ENCODE assay signal across 8 cellular contexts in genomic region chr6:135568366-135568765, GRCh38.
DNase-seq lines count a peak whose midpoint lies in the region; ATAC-seq, FAIRE-seq and TF ChIP-seq lines count a peak whose summit lies in the region.

No MANE protein-coding gene starts in this region.

- intact Hi-C loops in HepG2 (cut with micrococcal nuclease; ENCODE audit: unreplicated experiment): no loop called here

- DNase-seq in HepG2 (ENCODE audit: low spot score): no peak
- peak; percentile 87 for DNase-seq in LHCN-M2 (ENCODE audit: low read depth)
- peak in 1 of 2 donors; percentile 36 for DNase-seq in central memory CD8-positive, alpha-beta T cell (ENCODE audit: low spot score in 2 of 2)
- peak; percentile 73 for DNase-seq in skeletal muscle cell (ENCODE audit: low read depth)
- DNase-seq in effector CD8-positive, alpha-beta T cell (lab: John Stamatoyannopoulos, UW): no peak
- DNase-seq in caudate nucleus (lab: John Stamatoyannopoulos, UW): no peak
- no peak for DNase-seq in coronary artery (ENCODE audit: low spot score)

- no peaks in the 10 kb centered on the region for H3K79me2 ChIP-seq in HepG2 (ENCODE audit: insufficient read depth, low read length)

- no peak overlapping the region for H2AFZ ChIP-seq in HepG2 (ENCODE audit: low read length)

- peaks cover 2% of the 10 kb centered on the region for H3K36me3 Mint-ChIP-seq in central memory CD8-positive, alpha-beta T cell (ENCODE audit: insufficient read depth)

- peak in 1 of 2 donors; percentile 25 for TF ChIP-seq RAD21 in liver (IDR thresholded peaks at IDR 0.05)
- TF ChIP-seq RAD21 in HepG2 (CRISPR knock-in tag; IDR thresholded peaks at IDR 0.05): no peak

- H3K9ac ChIP-seq in liver (ENCODE audit: low read depth in 1 of 2, low read length in 2 of 2) (peak overlapping the region in 1 of 2 donors; percentile 49), HepG2 (ENCODE audit: insufficient read depth, low read depth, low read length) (no peak overlapping the region)

- 29% methylated on average over 3 of the region's 3 CpGs for WGBS in liver
- 20% methylated on average over 3 of the region's 3 CpGs for WGBS in HepG2 (ENCODE audit: low lambda C conversion rate)

- in situ Hi-C loops in HepG2 (cut with HindIII; ENCODE audit: extremely low pct_ligation_motif_present, low pct_unique_long_range_greater_than_20kb): no loop called here

- H3K36me3 ChIP-seq in liver (ENCODE audit: control insufficient read depth in 4 of 4, insufficient read depth in 3 of 4, low read depth in 1 of 4, low read length in 3 of 4) (no peaks in the 10 kb centered on the region), HepG2 (replicated peaks in 1 of 2; ENCODE audit: control insufficient read depth in 1 of 2, insufficient read depth in 2 of 2, low read length in 2 of 2) (no peaks in the 10 kb centered on the region)

- no peak overlapping the region for H3K27ac Mint-ChIP-seq in central memory CD8-positive, alpha-beta T cell (ENCODE audit: low read depth)

- no peak overlapping the region for H3K4me2 ChIP-seq in HepG2 (ENCODE audit: low read depth, low read length)

- peaks cover 16% of the 10 kb centered on the region for H3K4me1 Mint-ChIP-seq in central memory CD8-positive, alpha-beta T cell

- no peak for FAIRE-seq in HepG2 (lab: Jason Lieb, UNC)

- H3K4me1 ChIP-seq in liver (ENCODE audit: control insufficient read depth in 4 of 4, insufficient read depth in 4 of 4, low read length in 3 of 4) (peaks cover 0 to 1% (median 0%) of the 10 kb centered on the region in 4 donors), HepG2 (ENCODE audit: insufficient read depth, low read length) (no peaks in the 10 kb centered on the region)

- no peak overlapping the region for H3K4me3 Mint-ChIP-seq in central memory CD8-positive, alpha-beta T cell

- H3K9me3 ChIP-seq in liver (ENCODE audit: control insufficient read depth in 4 of 4, low read length in 3 of 4): no peaks in the 10 kb centered on the region
- H3K9me3 ChIP-seq in HepG2 (ENCODE audit: low read length): no peaks in the 10 kb centered on the region

- TF ChIP-seq EP300 in HepG2 (IDR thresholded peaks at IDR 0.05; ENCODE audit: low read depth in 2 of 2, low read length in 2 of 2) (no peak), HepG2 (CRISPR knock-in tag; IDR thresholded peaks at IDR 0.05; ENCODE audit: borderline replicate concordance) (no peak)

- H4K20me1 ChIP-seq in HepG2 (ENCODE audit: insufficient read depth, low read length): no peaks in the 10 kb centered on the region

- H3K27ac ChIP-seq in liver (ENCODE audit: low read depth in 1 of 2, low read length in 2 of 2) (no peak overlapping the region), HepG2 (ENCODE audit: extremely low read length, insufficient read depth, low read length) (no peak overlapping the region), caudate nucleus (ENCODE audit: low read depth, low read length) (no peak overlapping the region), coronary artery (no peak overlapping the region)

- H3K27me3 ChIP-seq in liver (ENCODE audit: control insufficient read depth in 4 of 4, insufficient read depth in 4 of 4, low read length in 3 of 4) (no peaks in the 10 kb centered on the region), HepG2 (ENCODE audit: control insufficient read depth in 1 of 2, insufficient read depth in 2 of 2, low read length in 2 of 2) (no peaks in the 10 kb centered on the region; a peak in 1 of 5 replicates)

- no peak for ATAC-seq in HepG2
- ATAC-seq in central memory CD8-positive, alpha-beta T cell (replicated peaks; ENCODE audit: extremely low read depth, poor library complexity, severe bottlenecking): peak; percentile 95

- no peak for TF ChIP-seq POLR2A in HepG2 (IDR thresholded peaks at IDR 0.05; ENCODE audit: insufficient read depth in 1 of 2, low read depth in 2 of 2, low read length in 2 of 2)

- TF ChIP-seq CTCF in liver (IDR thresholded peaks at IDR 0.05; ENCODE audit: low read depth, low read length, missing input control): no peak
- no peak for TF ChIP-seq CTCF in HepG2 (CRISPR knock-in tag; IDR thresholded peaks at IDR 0.05)
- TF ChIP-seq CTCF in coronary artery (IDR thresholded peaks at IDR 0.05): no peak

- POLR2A ChIA-PET in HepG2 (lab: Yijun Ruan, JAX): no interaction called here

- H3K4me3 ChIP-seq in liver (ENCODE audit: low read depth in 1 of 3, low read length in 3 of 3): no peak overlapping the region
- H3K4me3 ChIP-seq in HepG2 (replicated peaks in 1 of 3; ENCODE audit: insufficient read depth in 1 of 3, low read depth in 2 of 3, low read length in 3 of 3): no peak overlapping the region
- H3K4me3 ChIP-seq in skeletal muscle cell (ENCODE audit: low read depth, low read length): no peak overlapping the region
- H3K4me3 ChIP-seq in coronary artery: no peak overlapping the region

- no TSS peak for BruUV-seq in HepG2 (replicated peaks; lab: Mats Ljungman, UMichigan)

- H3K27me3 Mint-ChIP-seq in central memory CD8-positive, alpha-beta T cell: no peaks in the 10 kb centered on the region

- no peaks in the 10 kb centered on the region for H3K9me3 Mint-ChIP-seq in central memory CD8-positive, alpha-beta T cell

- CTCF ChIA-PET in HepG2 (lab: Yijun Ruan, JAX; ENCODE audit: low intra/inter-chr PET ratio, low total read pairs): no interaction called here

TF ChIP-seq in liver, 16 proteins besides CTCF, POLR2A, EP300 and RAD21:
- TF ChIP-seq, protein P1, sequence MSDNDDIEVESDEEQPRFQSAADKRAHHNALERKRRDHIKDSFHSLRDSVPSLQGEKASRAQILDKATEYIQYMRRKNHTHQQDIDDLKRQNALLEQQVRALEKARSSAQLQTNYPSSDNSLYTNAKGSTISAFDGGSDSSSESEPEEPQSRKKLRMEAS (IDR thresholded peaks at IDR 0.05): peak; percentile 48
- TF ChIP-seq REST (IDR thresholded peaks at IDR 0.05): no peak

TF ChIP-seq in HepG2, 621 proteins besides CTCF, POLR2A, EP300 and RAD21 (continues in another document):
- TF ChIP-seq TOPORS (CRISPR knock-in tag; IDR thresholded peaks at IDR 0.05): no peak
- TF ChIP-seq MBD4 (IDR thresholded peaks at IDR 0.05; ENCODE audit: borderline replicate concordance, low read length): no peak
- no peak for TF ChIP-seq TBP (CRISPR knock-in tag; IDR thresholded peaks at IDR 0.05)
- no peak for TF ChIP-seq POLR2AphosphoS5 (IDR thresholded peaks at IDR 0.05; ENCODE audit: low read depth, low read length)
- no peak for TF ChIP-seq TBL1XR1 (IDR thresholded peaks at IDR 0.05; ENCODE audit: borderline replicate concordance, low read length, partially characterized antibody)
- no peak for TF ChIP-seq ATF3 (CRISPR knock-in tag; IDR thresholded peaks at IDR 0.05)
- TF ChIP-seq TEAD2 (CRISPR knock-in tag; IDR thresholded peaks at IDR 0.05): no peak
- no peak for TF ChIP-seq HMG20B (CRISPR knock-in tag; conservative IDR thresholded peaks at IDR 0.05)
- TF ChIP-seq ETV5 (CRISPR knock-in tag; IDR thresholded peaks at IDR 0.05; ENCODE audit: borderline replicate concordance): no peak
- TF ChIP-seq IRF2 (CRISPR knock-in tag; IDR thresholded peaks at IDR 0.05): no peak
- no peak for TF ChIP-seq SP140L (CRISPR knock-in tag; IDR thresholded peaks at IDR 0.05; ENCODE audit: borderline replicate concordance)
- no peak for TF ChIP-seq ZGPAT (CRISPR knock-in tag; IDR thresholded peaks at IDR 0.05)
- TF ChIP-seq, protein P2, sequence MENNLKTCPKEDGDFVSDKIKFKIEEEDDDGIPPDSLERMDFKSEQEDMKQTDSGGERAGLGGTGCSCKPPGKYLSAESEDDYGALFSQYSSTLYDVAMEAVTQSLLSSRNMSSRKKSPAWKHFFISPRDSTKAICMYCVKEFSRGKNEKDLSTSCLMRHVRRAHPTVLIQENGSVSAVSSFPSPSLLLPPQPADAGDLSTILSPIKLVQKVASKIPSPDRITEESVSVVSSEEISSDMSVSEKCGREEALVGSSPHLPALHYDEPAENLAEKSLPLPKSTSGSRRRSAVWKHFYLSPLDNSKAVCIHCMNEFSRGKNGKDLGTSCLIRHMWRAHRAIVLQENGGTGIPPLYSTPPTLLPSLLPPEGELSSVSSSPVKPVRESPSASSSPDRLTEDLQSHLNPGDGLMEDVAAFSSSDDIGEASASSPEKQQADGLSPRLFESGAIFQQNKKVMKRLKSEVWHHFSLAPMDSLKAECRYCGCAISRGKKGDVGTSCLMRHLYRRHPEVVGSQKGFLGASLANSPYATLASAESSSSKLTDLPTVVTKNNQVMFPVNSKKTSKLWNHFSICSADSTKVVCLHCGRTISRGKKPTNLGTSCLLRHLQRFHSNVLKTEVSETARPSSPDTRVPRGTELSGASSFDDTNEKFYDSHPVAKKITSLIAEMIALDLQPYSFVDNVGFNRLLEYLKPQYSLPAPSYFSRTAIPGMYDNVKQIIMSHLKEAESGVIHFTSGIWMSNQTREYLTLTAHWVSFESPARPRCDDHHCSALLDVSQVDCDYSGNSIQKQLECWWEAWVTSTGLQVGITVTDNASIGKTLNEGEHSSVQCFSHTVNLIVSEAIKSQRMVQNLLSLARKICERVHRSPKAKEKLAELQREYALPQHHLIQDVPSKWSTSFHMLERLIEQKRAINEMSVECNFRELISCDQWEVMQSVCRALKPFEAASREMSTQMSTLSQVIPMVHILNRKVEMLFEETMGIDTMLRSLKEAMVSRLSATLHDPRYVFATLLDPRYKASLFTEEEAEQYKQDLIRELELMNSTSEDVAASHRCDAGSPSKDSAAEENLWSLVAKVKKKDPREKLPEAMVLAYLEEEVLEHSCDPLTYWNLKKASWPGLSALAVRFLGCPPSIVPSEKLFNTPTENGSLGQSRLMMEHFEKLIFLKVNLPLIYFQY (CRISPR knock-in tag; IDR thresholded peaks at IDR 0.05; ENCODE audit: borderline replicate concordance): no peak

Comparison
In these comparisons a context has a peak if more than half of its experiments do, and no peak if none do; other contexts are left out.
1. DNase-seq: peak in LHCN-M2 (single experiment) and skeletal muscle cell (single experiment); none in HepG2 (single experiment), effector CD8-positive, alpha-beta T cell (single experiment), caudate nucleus (0 of 61) and coronary artery (single experiment).